ENCODE assay signal across 1 cellular context in the genomic region with DNA sequence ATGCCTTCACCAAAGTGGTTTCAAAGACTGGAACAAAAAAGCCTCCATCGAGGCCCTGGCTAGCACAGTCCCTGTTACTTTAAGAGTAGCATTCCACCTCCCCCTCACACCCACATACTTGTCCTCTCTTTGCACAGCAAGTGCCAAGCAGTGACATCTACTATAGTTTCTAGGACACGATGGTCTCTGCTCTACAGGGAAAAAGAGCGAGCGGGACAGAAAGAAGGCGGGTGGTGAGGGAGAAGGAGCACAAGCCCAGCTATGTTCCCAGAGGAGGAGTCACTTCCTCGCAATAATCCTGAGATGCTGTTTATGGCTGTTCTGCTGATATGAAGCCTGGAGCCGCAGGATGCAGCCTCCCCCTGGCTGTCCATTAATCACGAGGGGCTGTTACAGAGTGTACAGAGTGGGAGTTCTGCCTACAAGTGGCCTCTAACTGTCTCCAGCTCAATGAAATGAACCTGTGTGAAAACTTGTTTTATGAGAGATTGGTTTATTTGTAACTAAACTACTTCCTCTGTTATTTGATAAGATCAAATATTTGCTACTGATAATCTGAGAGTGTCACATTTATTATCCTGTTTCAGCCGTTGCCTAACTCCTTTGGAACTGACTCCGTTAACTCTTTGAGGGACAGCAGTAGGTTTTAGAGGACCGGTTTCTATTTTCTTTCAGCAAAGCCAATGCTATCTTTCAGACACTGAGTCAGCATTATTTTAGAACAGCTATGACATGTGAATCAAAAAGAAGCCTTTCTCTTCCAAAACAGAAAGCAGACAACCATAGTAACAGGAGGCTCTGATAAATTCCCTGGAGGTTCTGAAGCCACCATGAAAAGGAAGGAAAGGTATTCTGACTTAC.
A peak's percentile ranks its signal among the peaks of the same experiment; 100 is the strongest.
TF ChIP-seq lines count a peak whose summit lies in the region.

No MANE protein-coding gene starts in this region.

TF ChIP-seq in HEK293, 187 proteins besides CTCF, POLR2A, EP300 and RAD21 (continued from another document and continues in another):
- TF ChIP-seq ZNF530 (tag by site-specific recombination; IDR thresholded peaks at IDR 0.05; ENCODE audit: low read depth) (no peak), ZNF132 (tag by site-specific recombination; IDR thresholded peaks at IDR 0.05; ENCODE audit: borderline replicate concordance) (no peak), ZBTB8A (tag by site-specific recombination; IDR thresholded peaks at IDR 0.05) (no peak), SP3 (tag by site-specific recombination; IDR thresholded peaks at IDR 0.05) (0 out of 2 replicates have a peak, but pooled peaks have one; percentile 29), ZBTB7A (tag by site-specific recombination; IDR thresholded peaks at IDR 0.05; ENCODE audit: low read depth) (no peak), SALL2 (tag by site-specific recombination; IDR thresholded peaks at IDR 0.05; ENCODE audit: borderline replicate concordance) (no peak), ZBTB48 (tag by site-specific recombination; IDR thresholded peaks at IDR 0.05) (no peak), WT1 (tag by site-specific recombination; IDR thresholded peaks at IDR 0.05) (no peak), HOXA7 (CRISPR knock-in tag; IDR thresholded peaks at IDR 0.05; ENCODE audit: borderline replicate concordance) (no peak), ZNF768 (tag by site-specific recombination; IDR thresholded peaks at IDR 0.05) (no peak), BCL11B (tag by site-specific recombination; IDR thresholded peaks at IDR 0.05; ENCODE audit: low read depth) (no peak), ZNF335 (tag by site-specific recombination; conservative IDR thresholded peaks at IDR 0.05) (no peak), ZNF560 (tag by site-specific recombination; IDR thresholded peaks at IDR 0.05; ENCODE audit: borderline replicate concordance) (no peak), ZNF791 (tag by site-specific recombination; IDR thresholded peaks at IDR 0.05) (no peak), ZNF843 (tag by site-specific recombination; IDR thresholded peaks at IDR 0.05) (peak; percentile 70), HOXD13 (CRISPR knock-in tag; IDR thresholded peaks at IDR 0.05; ENCODE audit: borderline replicate concordance) (no peak), ZNF426 (tag by site-specific recombination; IDR thresholded peaks at IDR 0.05) (no peak), ZNF629 (tag by site-specific recombination; IDR thresholded peaks at IDR 0.05) (no peak), SP7 (tag by site-specific recombination; IDR thresholded peaks at IDR 0.05) (peak; percentile 57; the same call in 1 of the 2 replicates), ZNF146 (tag by site-specific recombination; IDR thresholded peaks at IDR 0.05) (no peak), ZNF394 (tag by site-specific recombination; IDR thresholded peaks at IDR 0.05; ENCODE audit: borderline replicate concordance) (peak; percentile 30; the same call in 1 of the 2 replicates), ZIC2 (tag by site-specific recombination; IDR thresholded peaks at IDR 0.05) (peak; percentile 84), ZNF248 (tag by site-specific recombination; IDR thresholded peaks at IDR 0.05) (no peak), ZNF707 (tag by site-specific recombination; IDR thresholded peaks at IDR 0.05) (no peak), ZBTB20 (tag by site-specific recombination; IDR thresholded peaks at IDR 0.05) (no peak)
- TF ChIP-seq, protein P1, sequence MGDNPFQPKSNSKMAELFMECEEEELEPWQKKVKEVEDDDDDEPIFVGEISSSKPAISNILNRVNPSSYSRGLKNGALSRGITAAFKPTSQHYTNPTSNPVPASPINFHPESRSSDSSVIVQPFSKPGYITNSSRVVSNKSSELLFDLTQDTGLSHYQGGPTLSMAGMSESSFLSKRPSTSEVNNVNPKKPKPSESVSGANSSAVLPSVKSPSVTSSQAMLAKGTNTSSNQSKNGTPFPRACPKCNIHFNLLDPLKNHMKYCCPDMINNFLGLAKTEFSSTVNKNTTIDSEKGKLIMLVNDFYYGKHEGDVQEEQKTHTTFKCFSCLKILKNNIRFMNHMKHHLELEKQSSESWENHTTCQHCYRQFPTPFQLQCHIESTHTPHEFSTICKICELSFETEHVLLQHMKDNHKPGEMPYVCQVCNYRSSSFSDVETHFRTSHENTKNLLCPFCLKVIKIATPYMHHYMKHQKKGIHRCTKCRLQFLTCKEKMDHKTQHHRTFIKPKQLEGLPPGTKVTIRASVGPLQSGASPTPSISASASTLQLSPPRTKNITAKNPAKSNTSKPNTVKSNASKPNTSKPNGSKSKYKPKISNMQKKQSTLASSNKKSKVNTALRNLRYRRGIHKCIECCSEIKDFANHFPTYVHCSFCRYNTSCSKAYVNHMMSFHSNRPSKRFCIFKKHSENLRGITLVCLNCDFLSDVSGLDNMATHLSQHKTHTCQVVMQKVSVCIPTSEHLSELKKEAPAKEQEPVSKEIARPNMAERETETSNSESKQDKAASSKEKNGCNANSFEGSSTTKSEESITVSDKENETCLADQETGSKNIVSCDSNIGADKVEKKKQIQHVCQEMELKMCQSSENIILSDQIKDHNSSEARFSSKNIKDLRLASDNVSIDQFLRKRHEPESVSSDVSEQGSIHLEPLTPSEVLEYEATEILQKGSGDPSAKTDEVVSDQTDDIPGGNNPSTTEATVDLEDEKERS (tag by site-specific recombination; IDR thresholded peaks at IDR 0.05) = no peak
- TF ChIP-seq, protein P2, sequence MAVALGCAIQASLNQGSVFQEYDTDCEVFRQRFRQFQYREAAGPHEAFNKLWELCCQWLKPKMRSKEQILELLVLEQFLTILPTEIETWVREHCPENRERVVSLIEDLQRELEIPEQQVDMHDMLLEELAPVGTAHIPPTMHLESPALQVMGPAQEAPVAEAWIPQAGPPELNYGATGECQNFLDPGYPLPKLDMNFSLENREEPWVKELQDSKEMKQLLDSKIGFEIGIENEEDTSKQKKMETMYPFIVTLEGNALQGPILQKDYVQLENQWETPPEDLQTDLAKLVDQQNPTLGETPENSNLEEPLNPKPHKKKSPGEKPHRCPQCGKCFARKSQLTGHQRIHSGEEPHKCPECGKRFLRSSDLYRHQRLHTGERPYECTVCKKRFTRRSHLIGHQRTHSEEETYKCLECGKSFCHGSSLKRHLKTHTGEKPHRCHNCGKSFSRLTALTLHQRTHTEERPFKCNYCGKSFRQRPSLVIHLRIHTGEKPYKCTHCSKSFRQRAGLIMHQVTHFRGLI (tag by site-specific recombination; IDR thresholded peaks at IDR 0.05) = no peak
- TF ChIP-seq, protein P3, sequence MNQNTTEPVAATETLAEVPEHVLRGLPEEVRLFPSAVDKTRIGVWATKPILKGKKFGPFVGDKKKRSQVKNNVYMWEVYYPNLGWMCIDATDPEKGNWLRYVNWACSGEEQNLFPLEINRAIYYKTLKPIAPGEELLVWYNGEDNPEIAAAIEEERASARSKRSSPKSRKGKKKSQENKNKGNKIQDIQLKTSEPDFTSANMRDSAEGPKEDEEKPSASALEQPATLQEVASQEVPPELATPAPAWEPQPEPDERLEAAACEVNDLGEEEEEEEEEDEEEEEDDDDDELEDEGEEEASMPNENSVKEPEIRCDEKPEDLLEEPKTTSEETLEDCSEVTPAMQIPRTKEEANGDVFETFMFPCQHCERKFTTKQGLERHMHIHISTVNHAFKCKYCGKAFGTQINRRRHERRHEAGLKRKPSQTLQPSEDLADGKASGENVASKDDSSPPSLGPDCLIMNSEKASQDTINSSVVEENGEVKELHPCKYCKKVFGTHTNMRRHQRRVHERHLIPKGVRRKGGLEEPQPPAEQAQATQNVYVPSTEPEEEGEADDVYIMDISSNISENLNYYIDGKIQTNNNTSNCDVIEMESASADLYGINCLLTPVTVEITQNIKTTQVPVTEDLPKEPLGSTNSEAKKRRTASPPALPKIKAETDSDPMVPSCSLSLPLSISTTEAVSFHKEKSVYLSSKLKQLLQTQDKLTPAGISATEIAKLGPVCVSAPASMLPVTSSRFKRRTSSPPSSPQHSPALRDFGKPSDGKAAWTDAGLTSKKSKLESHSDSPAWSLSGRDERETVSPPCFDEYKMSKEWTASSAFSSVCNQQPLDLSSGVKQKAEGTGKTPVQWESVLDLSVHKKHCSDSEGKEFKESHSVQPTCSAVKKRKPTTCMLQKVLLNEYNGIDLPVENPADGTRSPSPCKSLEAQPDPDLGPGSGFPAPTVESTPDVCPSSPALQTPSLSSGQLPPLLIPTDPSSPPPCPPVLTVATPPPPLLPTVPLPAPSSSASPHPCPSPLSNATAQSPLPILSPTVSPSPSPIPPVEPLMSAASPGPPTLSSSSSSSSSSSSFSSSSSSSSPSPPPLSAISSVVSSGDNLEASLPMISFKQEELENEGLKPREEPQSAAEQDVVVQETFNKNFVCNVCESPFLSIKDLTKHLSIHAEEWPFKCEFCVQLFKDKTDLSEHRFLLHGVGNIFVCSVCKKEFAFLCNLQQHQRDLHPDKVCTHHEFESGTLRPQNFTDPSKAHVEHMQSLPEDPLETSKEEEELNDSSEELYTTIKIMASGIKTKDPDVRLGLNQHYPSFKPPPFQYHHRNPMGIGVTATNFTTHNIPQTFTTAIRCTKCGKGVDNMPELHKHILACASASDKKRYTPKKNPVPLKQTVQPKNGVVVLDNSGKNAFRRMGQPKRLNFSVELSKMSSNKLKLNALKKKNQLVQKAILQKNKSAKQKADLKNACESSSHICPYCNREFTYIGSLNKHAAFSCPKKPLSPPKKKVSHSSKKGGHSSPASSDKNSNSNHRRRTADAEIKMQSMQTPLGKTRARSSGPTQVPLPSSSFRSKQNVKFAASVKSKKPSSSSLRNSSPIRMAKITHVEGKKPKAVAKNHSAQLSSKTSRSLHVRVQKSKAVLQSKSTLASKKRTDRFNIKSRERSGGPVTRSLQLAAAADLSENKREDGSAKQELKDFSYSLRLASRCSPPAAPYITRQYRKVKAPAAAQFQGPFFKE (tag by site-specific recombination; IDR thresholded peaks at IDR 0.05; ENCODE audit: borderline replicate concordance) = no peak
- TF ChIP-seq, protein P4, sequence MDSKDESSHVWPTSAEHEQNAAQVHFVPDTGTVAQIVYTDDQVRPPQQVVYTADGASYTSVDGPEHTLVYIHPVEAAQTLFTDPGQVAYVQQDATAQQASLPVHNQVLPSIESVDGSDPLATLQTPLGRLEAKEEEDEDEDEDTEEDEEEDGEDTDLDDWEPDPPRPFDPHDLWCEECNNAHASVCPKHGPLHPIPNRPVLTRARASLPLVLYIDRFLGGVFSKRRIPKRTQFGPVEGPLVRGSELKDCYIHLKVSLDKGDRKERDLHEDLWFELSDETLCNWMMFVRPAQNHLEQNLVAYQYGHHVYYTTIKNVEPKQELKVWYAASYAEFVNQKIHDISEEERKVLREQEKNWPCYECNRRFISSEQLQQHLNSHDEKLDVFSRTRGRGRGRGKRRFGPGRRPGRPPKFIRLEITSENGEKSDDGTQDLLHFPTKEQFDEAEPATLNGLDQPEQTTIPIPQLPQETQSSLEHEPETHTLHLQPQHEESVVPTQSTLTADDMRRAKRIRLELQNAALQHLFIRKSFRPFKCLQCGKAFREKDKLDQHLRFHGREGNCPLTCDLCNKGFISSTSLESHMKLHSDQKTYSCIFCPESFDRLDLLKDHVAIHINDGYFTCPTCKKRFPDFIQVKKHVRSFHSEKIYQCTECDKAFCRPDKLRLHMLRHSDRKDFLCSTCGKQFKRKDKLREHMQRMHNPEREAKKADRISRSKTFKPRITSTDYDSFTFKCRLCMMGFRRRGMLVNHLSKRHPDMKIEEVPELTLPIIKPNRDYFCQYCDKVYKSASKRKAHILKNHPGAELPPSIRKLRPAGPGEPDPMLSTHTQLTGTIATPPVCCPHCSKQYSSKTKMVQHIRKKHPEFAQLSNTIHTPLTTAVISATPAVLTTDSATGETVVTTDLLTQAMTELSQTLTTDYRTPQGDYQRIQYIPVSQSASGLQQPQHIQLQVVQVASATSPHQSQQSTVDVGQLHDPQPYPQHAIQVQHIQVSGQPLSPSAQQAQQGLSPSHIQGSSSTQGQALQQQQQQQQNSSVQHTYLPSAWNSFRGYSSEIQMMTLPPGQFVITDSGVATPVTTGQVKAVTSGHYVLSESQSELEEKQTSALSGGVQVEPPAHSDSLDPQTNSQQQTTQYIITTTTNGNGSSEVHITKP (tag by site-specific recombination; IDR thresholded peaks at IDR 0.05) = no peak; the same call in 1 of the 2 replicates
- TF ChIP-seq, protein P5, sequence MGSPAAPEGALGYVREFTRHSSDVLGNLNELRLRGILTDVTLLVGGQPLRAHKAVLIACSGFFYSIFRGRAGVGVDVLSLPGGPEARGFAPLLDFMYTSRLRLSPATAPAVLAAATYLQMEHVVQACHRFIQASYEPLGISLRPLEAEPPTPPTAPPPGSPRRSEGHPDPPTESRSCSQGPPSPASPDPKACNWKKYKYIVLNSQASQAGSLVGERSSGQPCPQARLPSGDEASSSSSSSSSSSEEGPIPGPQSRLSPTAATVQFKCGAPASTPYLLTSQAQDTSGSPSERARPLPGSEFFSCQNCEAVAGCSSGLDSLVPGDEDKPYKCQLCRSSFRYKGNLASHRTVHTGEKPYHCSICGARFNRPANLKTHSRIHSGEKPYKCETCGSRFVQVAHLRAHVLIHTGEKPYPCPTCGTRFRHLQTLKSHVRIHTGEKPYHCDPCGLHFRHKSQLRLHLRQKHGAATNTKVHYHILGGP (tag by site-specific recombination; IDR thresholded peaks at IDR 0.05) = no peak
- TF ChIP-seq, protein P6, sequence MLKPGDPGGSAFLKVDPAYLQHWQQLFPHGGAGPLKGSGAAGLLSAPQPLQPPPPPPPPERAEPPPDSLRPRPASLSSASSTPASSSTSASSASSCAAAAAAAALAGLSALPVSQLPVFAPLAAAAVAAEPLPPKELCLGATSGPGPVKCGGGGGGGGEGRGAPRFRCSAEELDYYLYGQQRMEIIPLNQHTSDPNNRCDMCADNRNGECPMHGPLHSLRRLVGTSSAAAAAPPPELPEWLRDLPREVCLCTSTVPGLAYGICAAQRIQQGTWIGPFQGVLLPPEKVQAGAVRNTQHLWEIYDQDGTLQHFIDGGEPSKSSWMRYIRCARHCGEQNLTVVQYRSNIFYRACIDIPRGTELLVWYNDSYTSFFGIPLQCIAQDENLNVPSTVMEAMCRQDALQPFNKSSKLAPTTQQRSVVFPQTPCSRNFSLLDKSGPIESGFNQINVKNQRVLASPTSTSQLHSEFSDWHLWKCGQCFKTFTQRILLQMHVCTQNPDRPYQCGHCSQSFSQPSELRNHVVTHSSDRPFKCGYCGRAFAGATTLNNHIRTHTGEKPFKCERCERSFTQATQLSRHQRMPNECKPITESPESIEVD (tag by site-specific recombination; IDR thresholded peaks at IDR 0.05) = peak; percentile 88
- TF ChIP-seq, protein P7, sequence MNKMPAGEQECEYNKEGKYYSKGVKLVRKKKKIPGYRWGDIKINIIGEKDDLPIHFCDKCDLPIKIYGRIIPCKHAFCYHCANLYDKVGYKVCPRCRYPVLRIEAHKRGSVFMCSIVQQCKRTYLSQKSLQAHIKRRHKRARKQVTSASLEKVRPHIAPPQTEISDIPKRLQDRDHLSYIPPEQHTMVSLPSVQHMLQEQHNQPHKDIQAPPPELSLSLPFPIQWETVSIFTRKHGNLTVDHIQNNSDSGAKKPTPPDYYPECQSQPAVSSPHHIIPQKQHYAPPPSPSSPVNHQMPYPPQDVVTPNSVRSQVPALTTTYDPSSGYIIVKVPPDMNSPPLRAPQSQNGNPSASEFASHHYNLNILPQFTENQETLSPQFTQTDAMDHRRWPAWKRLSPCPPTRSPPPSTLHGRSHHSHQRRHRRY (tag by site-specific recombination; IDR thresholded peaks at IDR 0.05) = no peak
